ENCODE assay signal across 17 cellular contexts in genomic region chr20:32343438-32343837, GRCh38. TPM values are rescaled to one million over a fixed set of nuclear protein-coding genes. Genes with fewer than 3 reads are reported as not detected.
A peak's percentile ranks its signal among the peaks of the same experiment; 100 is the strongest.
DNase-seq lines count a peak whose midpoint lies in the region; ATAC-seq and TF ChIP-seq lines count a peak whose summit lies in the region.
"Had no signal": no experiment of that assay in that cellular context is flagged by ENCODE, and none has a peak within 500 bp of the region (broad histone marks: within the 10 kb centered on the region; RNA-seq: fewer than 3 reads in every experiment).

No MANE protein-coding gene starts in this region.

- no peak overlapping the region for H3K4me2 ChIP-seq in fibroblast of lung (ENCODE audit: extremely low read depth, insufficient read depth, low read length)

- H3K4me1 ChIP-seq in fibroblast of lung (ENCODE audit: control insufficient read depth, extremely low read depth, insufficient read depth, low read length), result peaks cover 6% of the 10 kb centered on the region
- H3K4me1 ChIP-seq: gastrocnemius medialis had no signal

- no peaks in the 10 kb centered on the region for H3K27me3 Mint-ChIP-seq in activated T-cell treated with anti-CD3 and anti-CD28 coated beads, Interleukin-2, amount 50 U/mL, for 72 hours (ENCODE audit: low read depth)
- H3K27me3 Mint-ChIP-seq in activated T-cell treated with anti-CD3 and anti-CD28 coated beads, Interleukin-2, amount 50 U/mL, for 4 hours (ENCODE audit: low read depth), result no peaks in the 10 kb centered on the region
- H3K27me3 Mint-ChIP-seq: activated CD4-positive, alpha-beta T cell treated with anti-CD3 and anti-CD28 coated beads, Interleukin-2, amount 10 ng/mL, durations not matched to agents 7 days and 5 days; stimulated activated naive CD8-positive, alpha-beta T cell treated with anti-CD3 and anti-CD28 coated beads, Interleukin-15, Interleukin-2, amounts not matched to agents 100 ng/mL and 50 ng/mL, for 24 hours; T-helper 17 cell had no signal

- H4K20me1 ChIP-seq in fibroblast of lung (ENCODE audit: control insufficient read depth, extremely low read depth, insufficient read depth, low read length), result no peaks in the 10 kb centered on the region

- H3K27ac ChIP-seq in fibroblast of lung (ENCODE audit: insufficient read depth, low read length), result no peak overlapping the region
- H3K27ac ChIP-seq: gastrocnemius medialis had no signal

- DNase-seq in activated T-cell treated with anti-CD3 and anti-CD28 coated beads, Interleukin-2, amount 50 U/mL, for 72 hours, result no peak
- DNase-seq in activated T-cell treated with anti-CD3 and anti-CD28 coated beads, Interleukin-2, amount 50 U/mL, for 4 hours, result no peak
- peak; percentile 78 for DNase-seq in RPMI7951 (ENCODE audit: low read depth)
- DNase-seq in fibroblast of lung (ENCODE audit: low read depth in 2 of 2), result peak; percentile 87
- peak; percentile 51 for DNase-seq in stromal cell of bone marrow (ENCODE audit: low read depth)
- DNase-seq in DMS53 (lab: John Stamatoyannopoulos, UW), result no peak
- DNase-seq in activated naive CD4-positive, alpha-beta T cell treated with anti-CD3 and anti-CD28 coated beads, Interleukin-2, amount 50 U/mL, for 72 hours (ENCODE audit: low spot score in 2 of 2), result no peak
- DNase-seq: activated CD4-positive, alpha-beta T cell treated with anti-CD3 and anti-CD28 coated beads, Interleukin-2, amount 10 ng/mL, durations not matched to agents 7 days and 5 days; activated T-cell treated with anti-CD3 and anti-CD28 coated beads, Interleukin-2, amount 50 U/mL, for 48 hours; amniotic stem cell; gastrocnemius medialis; H7; Karpas-422; NCI-H2081 treated with DMSO at 0.1 percent for 48 hours; T-helper 17 cell had no signal

- peaks cover 0 to 1% of the 10 kb centered on the region in 2 donors for H3K9me3 Mint-ChIP-seq in activated T-cell treated with anti-CD3 and anti-CD28 coated beads, Interleukin-2, amount 50 U/mL, for 72 hours
- no peaks in the 10 kb centered on the region for H3K9me3 Mint-ChIP-seq in activated T-cell treated with anti-CD3 and anti-CD28 coated beads, Interleukin-2, amount 50 U/mL, for 4 hours
- no peaks in the 10 kb centered on the region for H3K9me3 Mint-ChIP-seq in activated naive CD4-positive, alpha-beta T cell treated with anti-CD3 and anti-CD28 coated beads, Interleukin-2, amount 50 U/mL, for 72 hours
- H3K9me3 Mint-ChIP-seq: activated CD4-positive, alpha-beta T cell treated with anti-CD3 and anti-CD28 coated beads, Interleukin-2, amount 10 ng/mL, durations not matched to agents 7 days and 5 days; stimulated activated naive CD8-positive, alpha-beta T cell treated with anti-CD3 and anti-CD28 coated beads, Interleukin-15, Interleukin-2, amounts not matched to agents 100 ng/mL and 50 ng/mL, for 24 hours had no signal

- no peak overlapping the region for H3K4me3 ChIP-seq in fibroblast of lung (replicated peaks in 1 of 4; ENCODE audit: control extremely low read depth in 1 of 4, insufficient read depth in 1 of 4, low read depth in 3 of 4, low read length in 4 of 4)
- H3K4me3 ChIP-seq: gastrocnemius medialis had no signal

- no peak overlapping the region for H2AFZ ChIP-seq in fibroblast of lung (ENCODE audit: low read length)

- no peak overlapping the region for H3K4me3 Mint-ChIP-seq in activated T-cell treated with anti-CD3 and anti-CD28 coated beads, Interleukin-2, amount 50 U/mL, for 72 hours
- no peak overlapping the region for H3K4me3 Mint-ChIP-seq in activated T-cell treated with anti-CD3 and anti-CD28 coated beads, Interleukin-2, amount 50 U/mL, for 4 hours
- H3K4me3 Mint-ChIP-seq: activated CD4-positive, alpha-beta T cell treated with anti-CD3 and anti-CD28 coated beads, Interleukin-2, amount 10 ng/mL, durations not matched to agents 7 days and 5 days; stimulated activated naive CD8-positive, alpha-beta T cell treated with anti-CD3 and anti-CD28 coated beads, Interleukin-15, Interleukin-2, amounts not matched to agents 100 ng/mL and 50 ng/mL, for 24 hours; T-helper 17 cell had no signal

- ATAC-seq in activated T-cell treated with anti-CD3 and anti-CD28 coated beads, Interleukin-2, amount 50 U/mL, for 72 hours (replicated peaks in 1 of 2), result no peak
- no peak for ATAC-seq in activated T-cell treated with anti-CD3 and anti-CD28 coated beads, Interleukin-2, amount 50 U/mL, for 4 hours
- ATAC-seq in GM21825 (IDR thresholded peaks at IDR 0.05; ENCODE audit: unreplicated experiment), result no peak
- ATAC-seq in activated naive CD4-positive, alpha-beta T cell treated with anti-CD3 and anti-CD28 coated beads, Interleukin-2, amount 50 U/mL, for 72 hours, result no peak
- ATAC-seq: gastrocnemius medialis, T-helper 17 cell had no signal

- no peaks in the 10 kb centered on the region for H3K36me3 ChIP-seq in fibroblast of lung (ENCODE audit: control insufficient read depth, insufficient read depth, low read length)
- H3K36me3 ChIP-seq: gastrocnemius medialis had no signal

- peaks cover 7% of the 10 kb centered on the region for H3K4me1 Mint-ChIP-seq in activated T-cell treated with anti-CD3 and anti-CD28 coated beads, Interleukin-2, amount 50 U/mL, for 72 hours (ENCODE audit: low read depth)
- peaks cover 3% of the 10 kb centered on the region for H3K4me1 Mint-ChIP-seq in activated T-cell treated with anti-CD3 and anti-CD28 coated beads, Interleukin-2, amount 50 U/mL, for 4 hours (ENCODE audit: low read depth)
- H3K4me1 Mint-ChIP-seq: activated CD4-positive, alpha-beta T cell treated with anti-CD3 and anti-CD28 coated beads, Interleukin-2, amount 10 ng/mL, durations not matched to agents 7 days and 5 days had no signal

- H3K27ac Mint-ChIP-seq in activated T-cell treated with anti-CD3 and anti-CD28 coated beads, Interleukin-2, amount 50 U/mL, for 72 hours, result peak overlapping the region; percentile 25
- peak overlapping the region in 1 of 2 donors; percentile 69 for H3K27ac Mint-ChIP-seq in activated naive CD4-positive, alpha-beta T cell treated with anti-CD3 and anti-CD28 coated beads, Interleukin-2, amount 50 U/mL, for 72 hours
- H3K27ac Mint-ChIP-seq: activated CD4-positive, alpha-beta T cell treated with anti-CD3 and anti-CD28 coated beads, Interleukin-2, amount 10 ng/mL, durations not matched to agents 7 days and 5 days; stimulated activated naive CD8-positive, alpha-beta T cell treated with anti-CD3 and anti-CD28 coated beads, Interleukin-15, Interleukin-2, amounts not matched to agents 100 ng/mL and 50 ng/mL, for 24 hours; T-helper 17 cell had no signal

- no peaks in the 10 kb centered on the region for H3K9me3 ChIP-seq in fibroblast of lung (ENCODE audit: control insufficient read depth, insufficient read depth, low read depth, low read length)
- H3K9me3 ChIP-seq: gastrocnemius medialis had no signal

- no peak for TF ChIP-seq CTCF in fibroblast of lung (conservative IDR thresholded peaks at IDR 0.05 in 1 of 2, IDR thresholded peaks at IDR 0.05 in 1 of 2; ENCODE audit: low read depth in 1 of 2, low read length in 2 of 2)

- peaks cover 2 to 7% of the 10 kb centered on the region in 2 donors for H3K36me3 Mint-ChIP-seq in activated T-cell treated with anti-CD3 and anti-CD28 coated beads, Interleukin-2, amount 50 U/mL, for 72 hours (ENCODE audit: insufficient read depth in 2 of 2)
- peaks cover 5% of the 10 kb centered on the region for H3K36me3 Mint-ChIP-seq in activated T-cell treated with anti-CD3 and anti-CD28 coated beads, Interleukin-2, amount 50 U/mL, for 4 hours (ENCODE audit: insufficient read depth)
- no peaks in the 10 kb centered on the region for H3K36me3 Mint-ChIP-seq in activated naive CD4-positive, alpha-beta T cell treated with anti-CD3 and anti-CD28 coated beads, Interleukin-2, amount 50 U/mL, for 72 hours

- no peak overlapping the region for H3K9ac ChIP-seq in fibroblast of lung (ENCODE audit: insufficient read depth, low read length)

- no peaks in the 10 kb centered on the region for H3K79me2 ChIP-seq in fibroblast of lung (ENCODE audit: control insufficient read depth, insufficient read depth, low read length)

- H3K27me3 ChIP-seq in fibroblast of lung (ENCODE audit: control insufficient read depth, insufficient read depth, low read length), result no peaks in the 10 kb centered on the region
- H3K27me3 ChIP-seq: gastrocnemius medialis had no signal

RNA-seq across cellular contexts. Expression of gene ASXL1, which starts 14.7 kb away (rescaled TPM):
- total RNA-seq in activated T-cell treated with anti-CD3 and anti-CD28 coated beads, Interleukin-2, amount 50 U/mL, for 72 hours, result 100 to 1,000 TPM; 158 to 168 TPM
- total RNA-seq in activated T-cell treated with anti-CD3 and anti-CD28 coated beads, Interleukin-2, amount 50 U/mL, for 4 hours, result 100 to 1,000 TPM; 138 to 194 (median 149) TPM
- total RNA-seq in RPMI7951 (2014; rRNA removed; shearing (Covaris generic)), result 29.9 and 30.1 TPM in 2 replicates
- total RNA-seq in fibroblast of lung, result 29.3 and 41.1 TPM in 2 replicates
- polyA plus RNA-seq in fibroblast of lung, result 38.0 and 39.1 TPM in 2 replicates
- polyA plus RNA-seq in fibroblast of lung (2012), result 31.1 and 31.6 TPM in 2 replicates
- polyA minus RNA-seq in fibroblast of lung (ENCODE audit: low replicate concordance), result 76.3 and 89.6 TPM in 2 replicates
- total RNA-seq in activated naive CD4-positive, alpha-beta T cell treated with anti-CD3 and anti-CD28 coated beads, Interleukin-2, amount 50 U/mL, for 72 hours, result 100 to 1,000 TPM; 153 to 195 TPM

Comparison
In these comparisons a context has a peak if more than half of its experiments do, and no peak if none do; other contexts are left out.
1. DNase-seq: peak in RPMI7951 (single experiment), fibroblast of lung (2 of 2) and stromal cell of bone marrow (single experiment); none in activated T-cell treated with anti-CD3 and anti-CD28 coated beads, Interleukin-2, amount 50 U/mL, for 72 hours (0 of 2), activated T-cell treated with anti-CD3 and anti-CD28 coated beads, Interleukin-2, amount 50 U/mL, for 4 hours (single experiment), DMS53 (single experiment) and activated naive CD4-positive, alpha-beta T cell treated with anti-CD3 and anti-CD28 coated beads, Interleukin-2, amount 50 U/mL, for 72 hours (0 of 2).